In the genomic region with DNA sequence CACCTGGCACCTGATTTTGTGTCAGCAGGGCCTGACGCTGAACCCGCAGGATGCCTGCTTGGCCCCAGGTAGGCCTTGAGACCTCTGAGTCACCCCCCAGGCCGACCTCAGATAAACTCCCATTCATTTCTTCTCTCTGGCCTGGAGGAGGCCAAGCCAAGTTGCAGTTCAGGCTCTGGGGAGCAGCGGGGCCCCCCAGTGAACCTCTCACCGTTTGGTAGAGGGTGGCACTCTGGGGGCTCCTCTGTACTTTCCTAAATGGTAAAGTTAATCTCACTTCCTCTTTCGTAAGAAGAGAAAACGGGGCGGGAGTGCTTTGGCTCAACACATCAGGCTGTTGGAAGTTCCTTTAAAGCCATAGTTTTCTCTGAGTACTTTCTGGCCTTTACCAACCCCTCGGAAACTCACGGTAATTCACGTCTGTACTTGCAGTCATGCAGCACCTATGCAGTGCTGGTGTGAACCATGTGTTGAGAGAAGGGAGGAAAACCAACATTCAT, we compare ENCODE assay signal across 10 cellular contexts. TPM values are rescaled to one million over a fixed set of nuclear protein-coding genes. Genes with fewer than 3 reads are reported as not detected.
DNase-seq lines count a peak whose midpoint lies in the region; ATAC-seq and TF ChIP-seq lines count a peak whose summit lies in the region.
"Had no signal": no experiment of that assay in that cellular context is flagged by ENCODE, and none has a peak within 500 bp of the region (broad histone marks: within the 10 kb centered on the region; RNA-seq: fewer than 3 reads in every experiment).

No MANE protein-coding gene starts in this region.

- in situ Hi-C loops in gastrocnemius medialis (cut with MboI; ENCODE audit: low sequenced_read_pairs in 4 of 4), result no loop called here
- in situ Hi-C loops in ACHN (cut with HindIII; ENCODE audit: low pct_ligation_motif_present, low pct_unique_long_range_greater_than_20kb, low sequenced_read_pairs), result no loop called here

- H3K4me3 Mint-ChIP-seq in activated T-cell treated with anti-CD3 and anti-CD28 coated beads, Interleukin-2, amount 50 U/mL, for 4 hours, result no peak overlapping the region
- H3K4me3 Mint-ChIP-seq: activated naive CD8-positive, alpha-beta T cell had no signal

- H3K9me3 ChIP-seq in ascending aorta (no peaks in the 10 kb centered on the region), gastrocnemius medialis (no peaks in the 10 kb centered on the region)

- intact Hi-C loops in ascending aorta (cut with DNase I), result loop anchor here (10.0 kb wide), 4 partner anchors 423 to 1573 kb away; a partner anchor contains a TSS
- intact Hi-C loops in gastrocnemius medialis (cut with DNase I; ENCODE audit: low total_unique reads), result loop anchor here (5.0 kb wide), 2 partner anchors 49 to 64 kb away; no protein-coding TSS in a partner anchor

- H3K4me3 ChIP-seq in ascending aorta, result peak overlapping the region; percentile 26 to 30
- no peak overlapping the region for H3K4me3 ChIP-seq in gastrocnemius medialis

- TF ChIP-seq POLR2A in gastrocnemius medialis (IDR thresholded peaks at IDR 0.05), result no peak

- no peaks in the 10 kb centered on the region for H3K27me3 ChIP-seq in ascending aorta
- no peaks in the 10 kb centered on the region for H3K27me3 ChIP-seq in gastrocnemius medialis

- peaks cover 4% of the 10 kb centered on the region for H3K4me1 Mint-ChIP-seq in activated T-cell treated with anti-CD3 and anti-CD28 coated beads, Interleukin-2, amount 50 U/mL, for 4 hours (ENCODE audit: low read depth)

- peaks cover 48% of the 10 kb centered on the region for H3K27me3 Mint-ChIP-seq in activated T-cell treated with anti-CD3 and anti-CD28 coated beads, Interleukin-2, amount 50 U/mL, for 4 hours (ENCODE audit: low read depth)

- H3K4me1 ChIP-seq in ascending aorta (peaks cover 6 to 59% of the 10 kb centered on the region in 2 donors), gastrocnemius medialis (peaks cover 0 to 24% of the 10 kb centered on the region in 2 donors)
- H3K4me1 ChIP-seq: parathyroid adenoma had no signal

- H3K36me3 ChIP-seq in ascending aorta (no peaks in the 10 kb centered on the region), gastrocnemius medialis (no peaks in the 10 kb centered on the region)

- no peaks in the 10 kb centered on the region for H3K9me3 Mint-ChIP-seq in activated T-cell treated with anti-CD3 and anti-CD28 coated beads, Interleukin-2, amount 50 U/mL, for 4 hours

- H3K27ac ChIP-seq in ascending aorta (peak overlapping the region; percentile 97), gastrocnemius medialis (peak overlapping the region; percentile 42 to 51 (median 46))
- H3K27ac ChIP-seq: parathyroid adenoma had no signal

- no peaks in the 10 kb centered on the region for H3K36me3 Mint-ChIP-seq in activated T-cell treated with anti-CD3 and anti-CD28 coated beads, Interleukin-2, amount 50 U/mL, for 4 hours (ENCODE audit: insufficient read depth)
- H3K36me3 Mint-ChIP-seq: activated naive CD8-positive, alpha-beta T cell had no signal

- DNase-seq in ascending aorta (ENCODE audit: low spot score in 2 of 2) (peak in 1 of 2 donors; percentile 72), gastrocnemius medialis (no peak), DMS153 (lab: John Stamatoyannopoulos, UW) (no peak), NCI-H2227 treated with DMSO at 0.1 percent for 48 hours (lab: John Stamatoyannopoulos, UW) (no peak), ACHN (no peak)
- DNase-seq in activated T-cell treated with anti-CD3 and anti-CD28 coated beads, Interleukin-2, amount 50 U/mL, for 4 hours, result no peak

- TF ChIP-seq CTCF in ascending aorta (IDR thresholded peaks at IDR 0.05) (no peak), gastrocnemius medialis (IDR thresholded peaks at IDR 0.05 in 4 of 5, conservative IDR thresholded peaks at IDR 0.05 in 1 of 5) (no peak)

- ATAC-seq in GM19025 (IDR thresholded peaks at IDR 0.05; ENCODE audit: low read depth, unreplicated experiment), result peak; percentile 66
- ATAC-seq in HG03060 (IDR thresholded peaks at IDR 0.05; ENCODE audit: low read depth, unreplicated experiment), result peak; percentile 54
- no peak for ATAC-seq in gastrocnemius medialis
- ATAC-seq in activated T-cell treated with anti-CD3 and anti-CD28 coated beads, Interleukin-2, amount 50 U/mL, for 4 hours, result no peak

RNA-seq across cellular contexts. Expression of a gene that starts 2.8 kb away (rescaled TPM):
- total RNA-seq in ascending aorta (72.8 TPM), gastrocnemius medialis (10 to 100 TPM; 14.6 to 62.0 (median 20.6) TPM)
- under 1 TPM; 0.26 to 0.84 (median 0.33) TPM for total RNA-seq in activated T-cell treated with anti-CD3 and anti-CD28 coated beads, Interleukin-2, amount 50 U/mL, for 4 hours

Comparison
In these comparisons a context has a peak if more than half of its experiments do, and no peak if none do; other contexts are left out.
1. ATAC-seq: peak in GM19025 (single experiment) and HG03060 (single experiment); none in gastrocnemius medialis (0 of 2) and activated T-cell treated with anti-CD3 and anti-CD28 coated beads, Interleukin-2, amount 50 U/mL, for 4 hours (0 of 2).
2. H3K4me3 ChIP-seq: peak in ascending aorta (2 of 2); none in gastrocnemius medialis (0 of 4).
3. RNA of a gene that starts 2.8 kb away (total RNA-seq): 72.8 TPM in ascending aorta (single experiment) and 14.6 to 62.0 TPM in gastrocnemius medialis; 0.26 to 0.84 TPM in activated T-cell treated with anti-CD3 and anti-CD28 coated beads, Interleukin-2, amount 50 U/mL, for 4 hours; every median in the first group is over 4 times any median in the second.